In genomic region chr18:54777989-54778388, GRCh38 we compare ENCODE assay signal across 22 cellular contexts. TPM values are rescaled to one million over a fixed set of nuclear protein-coding genes. Genes with fewer than 3 reads are reported as not detected.
DNase-seq lines count a peak whose midpoint lies in the region; ATAC-seq and TF ChIP-seq lines count a peak whose summit lies in the region.
"Had no signal": no experiment of that assay in that cellular context is flagged by ENCODE, and none has a peak within 500 bp of the region (broad histone marks: within the 10 kb centered on the region; RNA-seq: fewer than 3 reads in every experiment).

No MANE protein-coding gene starts in this region.

- WGBS in stomach, 5 donors = 37 to 65% (median 47%) methylated on average over 4 of the region's 4 CpGs

- no peaks in the 10 kb centered on the region for H3K9me3 Mint-ChIP-seq in MCF 10A (ENCODE audit: unreplicated experiment)
- no peaks in the 10 kb centered on the region for H3K9me3 Mint-ChIP-seq in activated CD4-positive, alpha-beta T cell treated with anti-CD3 and anti-CD28 coated beads for 36 hours (ENCODE audit: low read depth)
- H3K9me3 Mint-ChIP-seq: T-cell had no signal

- H3K27me3 Mint-ChIP-seq in MCF 10A (ENCODE audit: insufficient read depth, unreplicated experiment) = no peaks in the 10 kb centered on the region
- no peaks in the 10 kb centered on the region for H3K27me3 Mint-ChIP-seq in activated CD4-positive, alpha-beta T cell treated with anti-CD3 and anti-CD28 coated beads for 36 hours

- no peaks in the 10 kb centered on the region for H3K36me3 ChIP-seq in breast epithelium
- no peaks in the 10 kb centered on the region for H3K36me3 ChIP-seq in OCI-LY3 (replicated peaks; ENCODE audit: low read depth, low read length)
- no peaks in the 10 kb centered on the region for H3K36me3 ChIP-seq in stomach

- no peak overlapping the region for H3K4me3 Mint-ChIP-seq in MCF 10A (ENCODE audit: unreplicated experiment)
- H3K4me3 Mint-ChIP-seq in activated CD4-positive, alpha-beta T cell treated with anti-CD3 and anti-CD28 coated beads for 36 hours = no peak overlapping the region
- H3K4me3 Mint-ChIP-seq: T-cell had no signal

- H3K36me3 Mint-ChIP-seq in MCF 10A (ENCODE audit: insufficient read depth, unreplicated experiment) = no peaks in the 10 kb centered on the region
- no peaks in the 10 kb centered on the region for H3K36me3 Mint-ChIP-seq in activated CD4-positive, alpha-beta T cell treated with anti-CD3 and anti-CD28 coated beads for 36 hours (ENCODE audit: low read depth)
- H3K36me3 Mint-ChIP-seq: T-cell had no signal

- H3K4me1 ChIP-seq in breast epithelium = no peaks in the 10 kb centered on the region
- peaks cover 28% of the 10 kb centered on the region for H3K4me1 ChIP-seq in OCI-LY3 (ENCODE audit: low read length)
- H3K4me1 ChIP-seq in foreskin keratinocyte = peaks cover 29% of the 10 kb centered on the region
- H3K4me1 ChIP-seq in stomach = peaks cover 23 to 40% (median 28%) of the 10 kb centered on the region in 4 donors

- H3K4me3 ChIP-seq in breast epithelium (no peak overlapping the region), OCI-LY3 (ENCODE audit: low read length) (no peak overlapping the region), stomach (no peak overlapping the region)
- H3K4me3 ChIP-seq: SK-N-MC had no signal

- CTCF ChIA-PET in MCF 10A (lab: Yijun Ruan, JAX) = interaction anchor here (1.6 kb wide), 1 partner anchor 95 kb away, joined by 3 read pairs; no protein-coding TSS in a partner anchor
- CTCF ChIA-PET in activated CD4-positive, alpha-beta T cell treated with anti-CD3 and anti-CD28 coated beads for 36 hours (lab: Charles Lee) = interaction anchor here (0.5 kb wide), 1 partner anchor 108 kb away, joined by 3 read pairs; no protein-coding TSS in a partner anchor

- no peak overlapping the region for H3K27ac ChIP-seq in breast epithelium
- no peak overlapping the region for H3K27ac ChIP-seq in OCI-LY3 (ENCODE audit: low read length)
- peak overlapping the region; percentile 95 for H3K27ac ChIP-seq in foreskin keratinocyte
- peak overlapping the region in 3 of 5 donors; percentile 61 to 77 (median 75) for H3K27ac ChIP-seq in stomach
- H3K27ac ChIP-seq: C4-2B, HL-60, SK-N-MC had no signal

- H3K4me2 ChIP-seq in OCI-LY3 (ENCODE audit: low read length) = peak overlapping the region; percentile 46

- no peak for TF ChIP-seq CTCF in MCF 10A (IDR thresholded peaks at IDR 0.05; ENCODE audit: unreplicated experiment)
- TF ChIP-seq CTCF in breast epithelium (IDR thresholded peaks at IDR 0.05) = no peak
- TF ChIP-seq CTCF in OCI-LY3 (IDR thresholded peaks at IDR 0.05; ENCODE audit: low read depth, low read length) = no peak
- TF ChIP-seq CTCF in foreskin keratinocyte (conservative IDR thresholded peaks at IDR 0.05) = no peak
- no peak for TF ChIP-seq CTCF in stomach (IDR thresholded peaks at IDR 0.05)

- peak overlapping the region; percentile 92 for H3K27ac Mint-ChIP-seq in MCF 10A (ENCODE audit: low read depth, unreplicated experiment)
- H3K27ac Mint-ChIP-seq in activated CD4-positive, alpha-beta T cell treated with anti-CD3 and anti-CD28 coated beads for 36 hours = no peak overlapping the region
- H3K27ac Mint-ChIP-seq: T-cell had no signal

- BruUV-seq in MCF 10A (replicated peaks; lab: Mats Ljungman, UMichigan) = no TSS peak

- no peak overlapping the region for H3K9ac ChIP-seq in OCI-LY3 (ENCODE audit: low read length)

- DNase-seq in MCF 10A (ENCODE audit: unreplicated experiment) = no peak
- no peak for DNase-seq in breast epithelium (ENCODE audit: low spot score in 2 of 2)
- DNase-seq in foreskin keratinocyte = no peak
- no peak for DNase-seq in stomach
- DNase-seq in activated CD4-positive, alpha-beta T cell treated with anti-CD3 and anti-CD28 coated beads for 36 hours = no peak
- no peak for DNase-seq in DMS53 (lab: John Stamatoyannopoulos, UW)
- DNase-seq: DMS 273 treated with DMSO at 0.1 percent for 48 hours, GDM1, H7, Karpas-422, NCI-H1105, NCI-H1694, NCI-H2227 treated with DMSO at 0.1 percent for 48 hours, NCI-H524, SHP77, T-cell had no signal

- no peaks in the 10 kb centered on the region for H3K27me3 ChIP-seq in breast epithelium
- peaks cover 32% of the 10 kb centered on the region for H3K27me3 ChIP-seq in OCI-LY3 (ENCODE audit: low read depth, low read length)
- no peaks in the 10 kb centered on the region for H3K27me3 ChIP-seq in foreskin keratinocyte
- H3K27me3 ChIP-seq in stomach = no peaks in the 10 kb centered on the region

- ATAC-seq in foreskin keratinocyte (no peak), GM19395 (IDR thresholded peaks at IDR 0.05; ENCODE audit: unreplicated experiment) (no peak)
- ATAC-seq in activated CD4-positive, alpha-beta T cell treated with anti-CD3 and anti-CD28 coated beads for 36 hours = no peak
- ATAC-seq: T-cell had no signal

- no peak for TF ChIP-seq POLR2A in breast epithelium (IDR thresholded peaks at IDR 0.05)
- no peak for TF ChIP-seq POLR2A in stomach (IDR thresholded peaks at IDR 0.05)

- no peaks in the 10 kb centered on the region for H4K20me1 ChIP-seq in OCI-LY3 (ENCODE audit: insufficient read depth, low read length)

- intact Hi-C loops in MCF 10A (cut with micrococcal nuclease) (loop anchor here (5.0 to 10.0 kb wide), 2 partner anchors 127 to 169 kb away; no protein-coding TSS in a partner anchor), breast epithelium (cut with DNase I; ENCODE audit: low total_unique reads) (no loop called here), stomach (cut with DNase I; ENCODE audit: low total_unique reads) (no loop called here)
- intact Hi-C loops in activated CD4-positive, alpha-beta T cell treated with anti-CD3 and anti-CD28 coated beads for 36 hours (cut with DNase I, micrococcal nuclease) = loop anchor here (2.0 to 5.0 kb wide), 4 partner anchors 49 to 169 kb away; partner anchors contain the start of gene RAB27B (in 2 of the 2)

- no peak for TF ChIP-seq EP300 in stomach (IDR thresholded peaks at IDR 0.05)

- H3K4me1 Mint-ChIP-seq in MCF 10A (ENCODE audit: insufficient read depth, unreplicated experiment) = peaks cover 49% of the 10 kb centered on the region
- H3K4me1 Mint-ChIP-seq in activated CD4-positive, alpha-beta T cell treated with anti-CD3 and anti-CD28 coated beads for 36 hours = peaks cover 17% of the 10 kb centered on the region
- H3K4me1 Mint-ChIP-seq: T-cell had no signal

- no peaks in the 10 kb centered on the region for H3K9me3 ChIP-seq in breast epithelium
- no peaks in the 10 kb centered on the region for H3K9me3 ChIP-seq in OCI-LY3 (ENCODE audit: insufficient read depth, low read length)
- H3K9me3 ChIP-seq in stomach = no peaks in the 10 kb centered on the region

- no peaks in the 10 kb centered on the region for H3K79me2 ChIP-seq in OCI-LY3 (ENCODE audit: low read length)

- POLR2A ChIA-PET in MCF 10A (lab: Yijun Ruan, JAX) = interaction anchor here (0.7 to 2.4 kb wide), 6 partner anchors 46 to 190 kb away, joined by 3 to 25 read pairs (median 5); partner anchors contain the start of gene RAB27B
- POLR2A ChIA-PET in activated CD4-positive, alpha-beta T cell treated with anti-CD3 and anti-CD28 coated beads for 36 hours (lab: Charles Lee) = no interaction called here

- no peak overlapping the region for H2AFZ ChIP-seq in OCI-LY3 (ENCODE audit: low read depth, low read length)

RNA-seq across cellular contexts. Expression of gene RAB27B, which starts 50.3 kb away (rescaled TPM):
- total RNA-seq in MCF 10A (2022) = 32.2 and 73.5 TPM in 2 replicates
- total RNA-seq in breast epithelium = 10 to 100 TPM in 2 of 3 donors, 1 to 10 TPM in 1; 1.1 to 24.6 (median 11.8) TPM
- total RNA-seq in foreskin keratinocyte = 2.4 and 4.3 TPM in 2 replicates
- 0.47 and 0.96 TPM in 2 replicates for polyA plus RNA-seq in foreskin keratinocyte
- total RNA-seq in stomach = 100 to 1,000 TPM in 1 of 5 donors, 10 to 100 TPM in 3, 1 to 10 TPM in 1; 1.8 to 102 (median 24.9) TPM
- 10 to 100 TPM in 2 of 3 donors, 1 to 10 TPM in 1; 4.9 to 23.2 (median 10.5) TPM for polyA plus RNA-seq in stomach
- total RNA-seq in activated CD4-positive, alpha-beta T cell treated with anti-CD3 and anti-CD28 coated beads for 36 hours = under 1 TPM; 0.35 to 0.53 TPM
- total RNA-seq: A673, H7 had no signal

Comparison
In these comparisons a context has a peak if more than half of its experiments do, and no peak if none do; other contexts are left out.
1. intact Hi-C loops: an anchor here in MCF 10A (5.0 to 10.0 kb wide) and activated CD4-positive, alpha-beta T cell treated with anti-CD3 and anti-CD28 coated beads for 36 hours (2.0 to 5.0 kb wide); none called in breast epithelium and stomach.
2. H3K27ac ChIP-seq: peak in foreskin keratinocyte (single experiment) and stomach (3 of 5); none in breast epithelium (0 of 2) and OCI-LY3 (single experiment).